ENCODE assay signal across 9 cellular contexts in genomic region chr11:65503606-65503922, GRCh38. TPM values are rescaled to one million over a fixed set of nuclear protein-coding genes. Genes with fewer than 3 reads are reported as not detected.
A peak's percentile ranks its signal among the peaks of the same experiment; 100 is the strongest.
DNase-seq lines count a peak whose midpoint lies in the region; ATAC-seq, FAIRE-seq and TF ChIP-seq lines count a peak whose summit lies in the region.
"Had no signal": no experiment of that assay in that cellular context is flagged by ENCODE, and none has a peak within 500 bp of the region (broad histone marks: within the 10 kb centered on the region; RNA-seq: fewer than 3 reads in every experiment).

No MANE protein-coding gene starts in this region.

- peaks cover 53% of the 10 kb centered on the region for H3K4me1 Mint-ChIP-seq in activated T-helper 17 cell treated with anti-CD3 and anti-CD28 coated beads, Interleukin-2, amount 50 U/mL, for 72 hours

- no peaks in the 10 kb centered on the region for H3K9me3 Mint-ChIP-seq in activated T-helper 17 cell treated with anti-CD3 and anti-CD28 coated beads, Interleukin-2, amount 50 U/mL, for 72 hours

- H3K4me1 ChIP-seq in DND-41 (ENCODE audit: insufficient read depth, low read length) (peaks cover 39% of the 10 kb centered on the region), OCI-LY3 (ENCODE audit: low read length) (peaks cover 60% of the 10 kb centered on the region), pancreas (peaks cover 4 to 21% (median 10%) of the 10 kb centered on the region in 3 donors)

- no peak for DNase-seq in DND-41
- DNase-seq in epithelial cell of prostate (ENCODE audit: low read depth, low spot score) = no peak
- DNase-seq in pancreas = no peak
- DNase-seq in NCI-H1105 treated with DMSO at 0.1 percent for 48 hours (lab: John Stamatoyannopoulos, UW) = no peak
- DNase-seq in HuH-7.5 (ENCODE audit: low spot score) = no peak
- DNase-seq in NCI-H526 treated with DMSO at 0.1 percent for 48 hours (lab: John Stamatoyannopoulos, UW) = no peak
- DNase-seq: SHP77 treated with DMSO at 0.1 percent for 48 hours had no signal

- no peak overlapping the region for H3K4me3 Mint-ChIP-seq in activated T-helper 17 cell treated with anti-CD3 and anti-CD28 coated beads, Interleukin-2, amount 50 U/mL, for 72 hours

- H2AFZ ChIP-seq in DND-41 (ENCODE audit: low read depth, low read length) = no peak overlapping the region
- no peak overlapping the region for H2AFZ ChIP-seq in OCI-LY3 (ENCODE audit: low read depth, low read length)

- intact Hi-C loops in pancreas (cut with DNase I) = loop anchor here in 1 of 3 donors (5.0 kb wide), 1 partner anchor 81 kb away; the partner anchor contains the start of gene NEAT1

- H3K79me2 ChIP-seq in DND-41 (ENCODE audit: insufficient read depth, low read length) (peaks cover 87% of the 10 kb centered on the region), OCI-LY3 (ENCODE audit: low read length) (peaks cover 82% of the 10 kb centered on the region)

- no peak overlapping the region for H3K27ac Mint-ChIP-seq in activated T-helper 17 cell treated with anti-CD3 and anti-CD28 coated beads, Interleukin-2, amount 50 U/mL, for 72 hours

- H3K36me3 Mint-ChIP-seq in activated T-helper 17 cell treated with anti-CD3 and anti-CD28 coated beads, Interleukin-2, amount 50 U/mL, for 72 hours (ENCODE audit: low read depth) = no peaks in the 10 kb centered on the region

- no peaks in the 10 kb centered on the region for H3K27me3 Mint-ChIP-seq in activated T-helper 17 cell treated with anti-CD3 and anti-CD28 coated beads, Interleukin-2, amount 50 U/mL, for 72 hours

- ATAC-seq in DND-41 (ENCODE audit: insufficient read depth, low read depth) (no peak), pancreas (peak in 1 of 4 donors; percentile 0)
- ATAC-seq in activated T-helper 17 cell treated with anti-CD3 and anti-CD28 coated beads, Interleukin-2, amount 50 U/mL, for 72 hours (replicated peaks) = no peak

- H3K27ac ChIP-seq in DND-41 (ENCODE audit: low read length) (peak overlapping the region; percentile 54), OCI-LY3 (ENCODE audit: low read length) (no peak overlapping the region), epithelial cell of prostate (peak overlapping the region; percentile 100), pancreas (peak overlapping the region in 3 of 4 donors; percentile 4 to 99 (median 96))

- H3K9me3 ChIP-seq in DND-41 (ENCODE audit: insufficient read depth, low read length, severe bottlenecking) (peaks cover 2% of the 10 kb centered on the region), OCI-LY3 (ENCODE audit: insufficient read depth, low read length) (no peaks in the 10 kb centered on the region), pancreas (no peaks in the 10 kb centered on the region)

- WGBS in pancreas, 2 donors = 0 to 1% methylated on average over 3 of the region's 3 CpGs

- H3K4me3 ChIP-seq in DND-41 (ENCODE audit: low read depth in 1 of 2, low read length in 2 of 2) = peak overlapping the region; percentile 89 to 98; a peak in 3 of 4 replicates
- H3K4me3 ChIP-seq in OCI-LY3 (ENCODE audit: low read length) = peak overlapping the region; percentile 83
- peak overlapping the region; percentile 46 to 81 (median 72) for H3K4me3 ChIP-seq in pancreas

- no peak for FAIRE-seq in pancreas (lab: Jason Lieb, UNC)

- peak overlapping the region; percentile 96 for H3K9ac ChIP-seq in DND-41 (ENCODE audit: low read depth, low read length)
- peak overlapping the region; percentile 99 for H3K9ac ChIP-seq in OCI-LY3 (ENCODE audit: low read length)

- H4K20me1 ChIP-seq in DND-41 (ENCODE audit: insufficient read depth, low read length) (peaks cover 79% of the 10 kb centered on the region), OCI-LY3 (ENCODE audit: insufficient read depth, low read length) (peaks cover 78% of the 10 kb centered on the region)

- H3K36me3 ChIP-seq in DND-41 (ENCODE audit: insufficient read depth, low read length) (peaks cover 69% of the 10 kb centered on the region), OCI-LY3 (replicated peaks; ENCODE audit: low read depth, low read length) (peaks cover 77% of the 10 kb centered on the region), pancreas (peaks cover 4 to 46% (median 23%) of the 10 kb centered on the region in 3 donors)

- H3K4me2 ChIP-seq in DND-41 (ENCODE audit: insufficient read depth, low read length) (peak overlapping the region; percentile 84), OCI-LY3 (ENCODE audit: low read length) (peak overlapping the region; percentile 95)

- H3K27me3 ChIP-seq in DND-41 (ENCODE audit: insufficient read depth, low read length, poor library complexity) = no peaks in the 10 kb centered on the region
- no peaks in the 10 kb centered on the region for H3K27me3 ChIP-seq in OCI-LY3 (ENCODE audit: low read depth, low read length)
- H3K27me3 ChIP-seq in pancreas = no peaks in the 10 kb centered on the region

- no peak for TF ChIP-seq CTCF in DND-41 (IDR thresholded peaks at IDR 0.05; ENCODE audit: borderline replicate concordance, extremely low read depth, low read length, poor library complexity, severe bottlenecking)
- TF ChIP-seq CTCF in OCI-LY3 (IDR thresholded peaks at IDR 0.05; ENCODE audit: low read depth, low read length) = no peak
- no peak for TF ChIP-seq CTCF in pancreas (IDR thresholded peaks at IDR 0.05)

RNA-seq across cellular contexts. Expression of gene MALAT1, which starts 4.7 kb away (rescaled TPM):
- total RNA-seq in pancreas = 1,000 to 10,000 TPM; 2,360 to 5,615 (median 3,481) TPM
- 1,000 to 10,000 TPM in 1 of 2 donors, 100 to 1,000 TPM in 1; 251 to 2,313 TPM for polyA plus RNA-seq in pancreas
- over 10,000 TPM in 1 of 2 donors, 1,000 to 10,000 TPM in 1; 5,547 to 22,796 TPM for total RNA-seq in activated T-helper 17 cell treated with anti-CD3 and anti-CD28 coated beads, Interleukin-2, amount 50 U/mL, for 72 hours

RNA-seq across cellular contexts. Expression of gene SCYL1, which starts 21.3 kb away (rescaled TPM):
- 10 to 100 TPM; 40.1 to 49.4 (median 41.2) TPM for total RNA-seq in pancreas
- polyA plus RNA-seq in pancreas = 10 to 100 TPM; 68.9 to 83.9 TPM
- total RNA-seq in activated T-helper 17 cell treated with anti-CD3 and anti-CD28 coated beads, Interleukin-2, amount 50 U/mL, for 72 hours = 10 to 100 TPM; 80.4 to 86.8 TPM

RNA-seq across cellular contexts. Expression of gene LTBP3, which starts 54.6 kb away (rescaled TPM):
- 100 to 1,000 TPM in 1 of 6 donors, 10 to 100 TPM in 5; 44.7 to 119 (median 63.4) TPM for total RNA-seq in pancreas
- 100 to 1,000 TPM; 118 to 151 TPM for polyA plus RNA-seq in pancreas
- total RNA-seq in activated T-helper 17 cell treated with anti-CD3 and anti-CD28 coated beads, Interleukin-2, amount 50 U/mL, for 72 hours = 100 to 1,000 TPM in 1 of 2 donors, 10 to 100 TPM in 1; 54.3 to 124 TPM
